Comparison of ENCODE assay signal across 12 cellular contexts in genomic region chr2:54652540-54652939, GRCh38.
DNase-seq lines count a peak whose midpoint lies in the region; ATAC-seq and FAIRE-seq lines count a peak whose summit lies in the region.
"Had no signal": no experiment of that assay in that cellular context is flagged by ENCODE, and none has a peak within 500 bp of the region (broad histone marks: within the 10 kb centered on the region; RNA-seq: fewer than 3 reads in every experiment).

No MANE protein-coding gene starts in this region.

- FAIRE-seq in HTR-8/SVneo (lab: Jason Lieb, UNC), result no peak

- no peak for ATAC-seq in activated naive CD8-positive, alpha-beta T cell treated with anti-CD3 and anti-CD28 coated beads, Interleukin-2, amount 50 U/mL, for 24 hours
- ATAC-seq in HG02571 (IDR thresholded peaks at IDR 0.05; ENCODE audit: unreplicated experiment) (peak; percentile 80), HG03565 (IDR thresholded peaks at IDR 0.05; ENCODE audit: unreplicated experiment) (peak; percentile 78), left cardiac atrium (no peak), HG03521 (IDR thresholded peaks at IDR 0.05; ENCODE audit: unreplicated experiment) (no peak)
- ATAC-seq in stimulated activated effector memory CD8-positive, alpha-beta T cell treated with anti-CD3 and anti-CD28 coated beads, Interleukin-12 subunit alpha, Interleukin-12 subunit beta, amount 100 ng/mL, for 72 hours, result peak; percentile 88

- peaks cover 8% of the 10 kb centered on the region for H3K4me1 Mint-ChIP-seq in activated naive CD8-positive, alpha-beta T cell (ENCODE audit: low read depth)
- peaks cover 8% of the 10 kb centered on the region for H3K4me1 Mint-ChIP-seq in activated naive CD8-positive, alpha-beta T cell treated with anti-CD3 and anti-CD28 coated beads, Interleukin-2, amount 50 U/mL, for 24 hours
- peaks cover 11% of the 10 kb centered on the region for H3K4me1 Mint-ChIP-seq in stimulated activated effector memory CD8-positive, alpha-beta T cell treated with anti-CD3 and anti-CD28 coated beads, Interleukin-12 subunit alpha, Interleukin-12 subunit beta, amount 100 ng/mL, for 72 hours
- H3K4me1 Mint-ChIP-seq: endodermal cell had no signal

- H3K9me3 Mint-ChIP-seq in activated naive CD8-positive, alpha-beta T cell (ENCODE audit: low read depth), result no peaks in the 10 kb centered on the region
- H3K9me3 Mint-ChIP-seq in activated naive CD8-positive, alpha-beta T cell treated with anti-CD3 and anti-CD28 coated beads, Interleukin-2, amount 50 U/mL, for 24 hours, result no peaks in the 10 kb centered on the region
- no peaks in the 10 kb centered on the region for H3K9me3 Mint-ChIP-seq in stimulated activated effector memory CD8-positive, alpha-beta T cell treated with anti-CD3 and anti-CD28 coated beads, Interleukin-12 subunit alpha, Interleukin-12 subunit beta, amount 100 ng/mL, for 72 hours
- H3K9me3 Mint-ChIP-seq: activated T-helper 1 cell treated with anti-CD3 and anti-CD28 coated beads, Interleukin-12 subunit alpha, Interleukin-12 subunit beta, Interleukin-2, Interleukin-4 antibody, amounts not matched to agents 30 ng/mL and 10 ng/mL and 1 ng/mL, durations not matched to agents 14 hours and 24 hours and 36 hours; endodermal cell; IgD-negative memory B cell had no signal

- no peaks in the 10 kb centered on the region for H3K27me3 Mint-ChIP-seq in activated naive CD8-positive, alpha-beta T cell
- H3K27me3 Mint-ChIP-seq in activated naive CD8-positive, alpha-beta T cell treated with anti-CD3 and anti-CD28 coated beads, Interleukin-2, amount 50 U/mL, for 24 hours, result no peaks in the 10 kb centered on the region
- H3K27me3 Mint-ChIP-seq: IgD-negative memory B cell had no signal

- no peak overlapping the region for H3K4me3 Mint-ChIP-seq in activated naive CD8-positive, alpha-beta T cell
- H3K4me3 Mint-ChIP-seq in activated naive CD8-positive, alpha-beta T cell treated with anti-CD3 and anti-CD28 coated beads, Interleukin-2, amount 50 U/mL, for 24 hours, result no peak overlapping the region
- H3K4me3 Mint-ChIP-seq in stimulated activated effector memory CD8-positive, alpha-beta T cell treated with anti-CD3 and anti-CD28 coated beads, Interleukin-12 subunit alpha, Interleukin-12 subunit beta, amount 100 ng/mL, for 72 hours, result no peak overlapping the region
- H3K4me3 Mint-ChIP-seq: activated T-helper 1 cell treated with anti-CD3 and anti-CD28 coated beads, Interleukin-12 subunit alpha, Interleukin-12 subunit beta, Interleukin-2, Interleukin-4 antibody, amounts not matched to agents 30 ng/mL and 10 ng/mL and 1 ng/mL, durations not matched to agents 14 hours and 24 hours and 36 hours; endodermal cell; IgD-negative memory B cell had no signal

- intact Hi-C loops in left cardiac atrium (cut with DNase I), result no loop called here

- DNase-seq in activated naive CD8-positive, alpha-beta T cell treated with anti-CD3 and anti-CD28 coated beads, Interleukin-2, amount 50 U/mL, for 24 hours, result no peak
- DNase-seq in stimulated activated effector memory CD8-positive, alpha-beta T cell treated with anti-CD3 and anti-CD28 coated beads, Interleukin-12 subunit alpha, Interleukin-12 subunit beta, amount 100 ng/mL, for 72 hours (ENCODE audit: low spot score in 2 of 2), result no peak
- no peak for DNase-seq in HTR-8/SVneo (ENCODE audit: insufficient read length, low spot score)
- DNase-seq in left cardiac atrium, result no peak
- DNase-seq: AML-193, endodermal cell had no signal

- peak overlapping the region; percentile 30 for H3K27ac Mint-ChIP-seq in activated naive CD8-positive, alpha-beta T cell
- no peak overlapping the region for H3K27ac Mint-ChIP-seq in activated naive CD8-positive, alpha-beta T cell treated with anti-CD3 and anti-CD28 coated beads, Interleukin-2, amount 50 U/mL, for 24 hours
- H3K27ac Mint-ChIP-seq in stimulated activated effector memory CD8-positive, alpha-beta T cell treated with anti-CD3 and anti-CD28 coated beads, Interleukin-12 subunit alpha, Interleukin-12 subunit beta, amount 100 ng/mL, for 72 hours, result peak overlapping the region; percentile 23
- H3K27ac Mint-ChIP-seq: activated T-helper 1 cell treated with anti-CD3 and anti-CD28 coated beads, Interleukin-12 subunit alpha, Interleukin-12 subunit beta, Interleukin-2, Interleukin-4 antibody, amounts not matched to agents 30 ng/mL and 10 ng/mL and 1 ng/mL, durations not matched to agents 14 hours and 24 hours and 36 hours; endodermal cell; IgD-negative memory B cell had no signal

- peaks cover 11% of the 10 kb centered on the region for H3K36me3 Mint-ChIP-seq in activated naive CD8-positive, alpha-beta T cell
- peaks cover 37% of the 10 kb centered on the region for H3K36me3 Mint-ChIP-seq in activated naive CD8-positive, alpha-beta T cell treated with anti-CD3 and anti-CD28 coated beads, Interleukin-2, amount 50 U/mL, for 24 hours (ENCODE audit: low read depth)
- H3K36me3 Mint-ChIP-seq in stimulated activated effector memory CD8-positive, alpha-beta T cell treated with anti-CD3 and anti-CD28 coated beads, Interleukin-12 subunit alpha, Interleukin-12 subunit beta, amount 100 ng/mL, for 72 hours, result peaks cover 80% of the 10 kb centered on the region

Comparison
In these comparisons a context has a peak if more than half of its experiments do, and no peak if none do; other contexts are left out.
1. ATAC-seq: peak in HG02571 (single experiment), HG03565 (single experiment) and stimulated activated effector memory CD8-positive, alpha-beta T cell treated with anti-CD3 and anti-CD28 coated beads, Interleukin-12 subunit alpha, Interleukin-12 subunit beta, amount 100 ng/mL, for 72 hours (single experiment); none in activated naive CD8-positive, alpha-beta T cell treated with anti-CD3 and anti-CD28 coated beads, Interleukin-2, amount 50 U/mL, for 24 hours (single experiment), left cardiac atrium (0 of 2) and HG03521 (single experiment).